ENCODE assay signal across 2 cellular contexts in the genomic region with DNA sequence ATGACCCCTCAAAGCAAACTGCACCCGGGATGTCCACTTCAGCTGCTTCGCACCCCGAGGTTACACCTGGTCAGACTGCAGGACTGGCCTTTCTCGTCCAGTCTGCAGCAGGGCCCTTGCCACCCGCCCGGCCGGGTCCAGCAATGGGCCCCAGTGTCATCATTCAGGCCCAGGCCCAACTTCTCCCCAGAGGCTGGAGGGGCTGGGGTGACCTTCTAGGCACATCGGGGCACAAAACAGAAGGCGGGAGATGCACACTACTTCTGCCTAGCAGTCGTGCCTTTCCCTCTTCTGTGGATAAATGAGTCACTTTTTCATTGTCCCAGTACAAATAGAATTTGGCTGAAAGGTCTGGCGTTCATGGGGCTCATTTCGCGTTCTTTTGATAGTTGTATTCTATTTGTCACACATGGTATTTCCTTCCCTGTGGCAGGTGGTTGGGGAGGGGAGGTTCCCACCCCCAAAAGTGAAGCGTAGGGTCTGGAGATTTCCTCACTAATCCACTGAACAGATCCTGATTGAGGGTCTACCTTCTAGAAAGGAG.
TF ChIP-seq lines count a peak whose summit lies in the region.

No MANE protein-coding gene starts in this region.

TF ChIP-seq in A549, 52 proteins besides CTCF, POLR2A, EP300 and RAD21:
- no peak for TF ChIP-seq POLR2AphosphoS2 (conservative IDR thresholded peaks at IDR 0.05; ENCODE audit: low read length)
- TF ChIP-seq E2F6 (IDR thresholded peaks at IDR 0.05; ENCODE audit: borderline replicate concordance, low read depth) = peak; percentile 73
- no peak for TF ChIP-seq CBX2 (IDR thresholded peaks at IDR 0.05; ENCODE audit: borderline replicate concordance, low read depth)
- peak; percentile 52; the same call in 1 of the 2 replicates for TF ChIP-seq GATA3 (IDR thresholded peaks at IDR 0.05; ENCODE audit: borderline replicate concordance)
- TF ChIP-seq HOXA7 (CRISPR knock-in tag; IDR thresholded peaks at IDR 0.05) = no peak
- TF ChIP-seq EHF (CRISPR knock-in tag; IDR thresholded peaks at IDR 0.05) = no peak
- no peak for TF ChIP-seq ESRRA (IDR thresholded peaks at IDR 0.05; ENCODE audit: borderline replicate concordance, low read length)
- no peak for TF ChIP-seq HEYL (CRISPR knock-in tag; IDR thresholded peaks at IDR 0.05)
- TF ChIP-seq CBX8 (IDR thresholded peaks at IDR 0.05) = no peak
- TF ChIP-seq JUNB (IDR thresholded peaks at IDR 0.05) = peak; percentile 44; the same call in 1 of the 2 replicates
- peak; percentile 29; the same call in 1 of the 2 replicates for TF ChIP-seq FOSL2 (IDR thresholded peaks at IDR 0.05)
- TF ChIP-seq FOSL2 (CRISPR knock-in tag; IDR thresholded peaks at IDR 0.05) = peak; percentile 51; the same call in 1 of the 2 replicates
- no peak for TF ChIP-seq SMC3 (IDR thresholded peaks at IDR 0.05)
- TF ChIP-seq JUN (IDR thresholded peaks at IDR 0.05) = peak in 1 of 2 experiments; percentile 28; a peak in 1 of 5 replicates
- TF ChIP-seq NR3C1 (IDR thresholded peaks at IDR 0.05) = no peak
- TF ChIP-seq SREBF2 (IDR thresholded peaks at IDR 0.05) = no peak
- TF ChIP-seq MAX (IDR thresholded peaks at IDR 0.05) = peak; percentile 64

TF ChIP-seq in HepG2, 621 proteins besides CTCF, POLR2A, EP300 and RAD21 (continues in another document):
- TF ChIP-seq PAX8 (CRISPR knock-in tag; IDR thresholded peaks at IDR 0.05; ENCODE audit: borderline replicate concordance) (0 out of 2 replicates have a peak, but pooled peaks have one; percentile 73), YY1 (IDR thresholded peaks at IDR 0.05; ENCODE audit: insufficient read depth, insufficient replicate concordance, low read depth, low read length) (no peak), HDAC2 (CRISPR knock-in tag; IDR thresholded peaks at IDR 0.05) (no peak), ZNF543 (CRISPR knock-in tag; IDR thresholded peaks at IDR 0.05) (0 out of 2 replicates have a peak, but pooled peaks have one; percentile 47), ZNF772 (CRISPR knock-in tag; IDR thresholded peaks at IDR 0.05) (peak; percentile 38), KMT2B (CRISPR knock-in tag; IDR thresholded peaks at IDR 0.05) (0 out of 2 replicates have a peak, but pooled peaks have one; percentile 18), RORA (CRISPR knock-in tag; IDR thresholded peaks at IDR 0.05) (0 out of 2 replicates have a peak, but pooled peaks have one; percentile 38), FOXC1 (CRISPR knock-in tag; IDR thresholded peaks at IDR 0.05; ENCODE audit: borderline replicate concordance) (no peak), CEBPB (IDR thresholded peaks at IDR 0.05; ENCODE audit: borderline replicate concordance, low read depth, low read length) (no peak), TFDP1 (CRISPR knock-in tag; IDR thresholded peaks at IDR 0.05; ENCODE audit: borderline replicate concordance) (peak; percentile 40; the same call in 1 of the 2 replicates), RBAK (CRISPR knock-in tag; IDR thresholded peaks at IDR 0.05) (0 out of 2 replicates have a peak, but pooled peaks have one; percentile 17), CHD4 (IDR thresholded peaks at IDR 0.05; ENCODE audit: borderline replicate concordance, low read length) (peak; percentile 99), RNF2 (conservative IDR thresholded peaks at IDR 0.05; ENCODE audit: low read depth) (0 out of 2 replicates have a peak, but pooled peaks have one; percentile 66), ZNF781 (CRISPR knock-in tag; IDR thresholded peaks at IDR 0.05; ENCODE audit: borderline replicate concordance, not compliant biosample characterization) (peak; percentile 52), SP4 (CRISPR knock-in tag; IDR thresholded peaks at IDR 0.05) (0 out of 2 replicates have a peak, but pooled peaks have one; percentile 28), ZNF83 (CRISPR knock-in tag; IDR thresholded peaks at IDR 0.05; ENCODE audit: borderline replicate concordance) (0 out of 2 replicates have a peak, but pooled peaks have one; percentile 35), ZBTB46 (CRISPR knock-in tag; IDR thresholded peaks at IDR 0.05; ENCODE audit: borderline replicate concordance) (peak; percentile 42; the same call in 1 of the 2 replicates), ZBTB7B (CRISPR knock-in tag; IDR thresholded peaks at IDR 0.05) (peak; percentile 92; the same call in 1 of the 2 replicates), GPBP1L1 (CRISPR knock-in tag; IDR thresholded peaks at IDR 0.05) (no peak), BRD4 (CRISPR knock-in tag; IDR thresholded peaks at IDR 0.05) (peak; percentile 58), ZSCAN12 (CRISPR knock-in tag; IDR thresholded peaks at IDR 0.05) (no peak), YEATS2 (CRISPR knock-in tag; IDR thresholded peaks at IDR 0.05; ENCODE audit: borderline replicate concordance) (no peak), ZNF383 (CRISPR knock-in tag; IDR thresholded peaks at IDR 0.05; ENCODE audit: borderline replicate concordance) (peak; percentile 66; the same call in 1 of the 2 replicates), ZNF230 (CRISPR knock-in tag; IDR thresholded peaks at IDR 0.05) (no peak), MBD4 (IDR thresholded peaks at IDR 0.05; ENCODE audit: borderline replicate concordance, low read length) (no peak), MYC (CRISPR knock-in tag; IDR thresholded peaks at IDR 0.05; ENCODE audit: borderline replicate concordance) (0 out of 2 replicates have a peak, but pooled peaks have one; percentile 10), ZNF34 (CRISPR knock-in tag; IDR thresholded peaks at IDR 0.05; ENCODE audit: borderline replicate concordance) (0 out of 2 replicates have a peak, but pooled peaks have one; percentile 59), ASH2L (IDR thresholded peaks at IDR 0.05; ENCODE audit: insufficient read length, low read depth, low read length) (peak; percentile 85), ZFP41 (CRISPR knock-in tag; IDR thresholded peaks at IDR 0.05; ENCODE audit: borderline replicate concordance) (no peak), ZNF44 (CRISPR knock-in tag; IDR thresholded peaks at IDR 0.05) (no peak), NFE2L1 (CRISPR knock-in tag; IDR thresholded peaks at IDR 0.05; ENCODE audit: borderline replicate concordance) (no peak), ZSCAN21 (CRISPR knock-in tag; IDR thresholded peaks at IDR 0.05; ENCODE audit: borderline replicate concordance) (no peak), ZNF296 (CRISPR knock-in tag; conservative IDR thresholded peaks at IDR 0.05) (no peak), ZNF75D (CRISPR knock-in tag; IDR thresholded peaks at IDR 0.05; ENCODE audit: borderline replicate concordance) (no peak), PHF5A (CRISPR knock-in tag; IDR thresholded peaks at IDR 0.05; ENCODE audit: low read depth, unreplicated experiment) (no peak), SP2 (CRISPR knock-in tag; IDR thresholded peaks at IDR 0.05) (no peak), ISX (CRISPR knock-in tag; conservative IDR thresholded peaks at IDR 0.05) (no peak), ZFP36L1 (CRISPR knock-in tag; IDR thresholded peaks at IDR 0.05) (no peak), CREBL2 (CRISPR knock-in tag; IDR thresholded peaks at IDR 0.05; ENCODE audit: borderline replicate concordance) (no peak), BRCA1 (CRISPR knock-in tag; IDR thresholded peaks at IDR 0.05) (no peak), HDAC6 (IDR thresholded peaks at IDR 0.05; ENCODE audit: low read depth, low read length) (no peak), ZNF431 (CRISPR knock-in tag; IDR thresholded peaks at IDR 0.05; ENCODE audit: borderline replicate concordance, low read depth) (no peak), PCBP2 (optimal IDR thresholded peaks at IDR 0.05; ENCODE audit: low read depth, low read length, poor library complexity, severe bottlenecking) (no peak), ZBTB3 (CRISPR knock-in tag; IDR thresholded peaks at IDR 0.05; ENCODE audit: borderline replicate concordance, low read depth) (0 out of 2 replicates have a peak, but pooled peaks have one; percentile 11), ZNF350 (CRISPR knock-in tag; IDR thresholded peaks at IDR 0.05; ENCODE audit: borderline replicate concordance, low read depth) (peak; percentile 51; the same call in 1 of the 2 replicates), EED (CRISPR knock-in tag; IDR thresholded peaks at IDR 0.05) (0 out of 2 replicates have a peak, but pooled peaks have one; percentile 61), SNAI1 (CRISPR knock-in tag; IDR thresholded peaks at IDR 0.05; ENCODE audit: borderline replicate concordance) (no peak), HBP1 (CRISPR knock-in tag; IDR thresholded peaks at IDR 0.05; ENCODE audit: low read depth) (0 out of 2 replicates have a peak, but pooled peaks have one; percentile 17)
- TF ChIP-seq, protein P1, sequence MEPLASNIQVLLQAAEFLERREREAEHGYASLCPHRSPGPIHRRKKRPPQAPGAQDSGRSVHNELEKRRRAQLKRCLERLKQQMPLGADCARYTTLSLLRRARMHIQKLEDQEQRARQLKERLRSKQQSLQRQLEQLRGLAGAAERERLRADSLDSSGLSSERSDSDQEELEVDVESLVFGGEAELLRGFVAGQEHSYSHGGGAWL (CRISPR knock-in tag; IDR thresholded peaks at IDR 0.05) = no peak
- TF ChIP-seq, protein P2, sequence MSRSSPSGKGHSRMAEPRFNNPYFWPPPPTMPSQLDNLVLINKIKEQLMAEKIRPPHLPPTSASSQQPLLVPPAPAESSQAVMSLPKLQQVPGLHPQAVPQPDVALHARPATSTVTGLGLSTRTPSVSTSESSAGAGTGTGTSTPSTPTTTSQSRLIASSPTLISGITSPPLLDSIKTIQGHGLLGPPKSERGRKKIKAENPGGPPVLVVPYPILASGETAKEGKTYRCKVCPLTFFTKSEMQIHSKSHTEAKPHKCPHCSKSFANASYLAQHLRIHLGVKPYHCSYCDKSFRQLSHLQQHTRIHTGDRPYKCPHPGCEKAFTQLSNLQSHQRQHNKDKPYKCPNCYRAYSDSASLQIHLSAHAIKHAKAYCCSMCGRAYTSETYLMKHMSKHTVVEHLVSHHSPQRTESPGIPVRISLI (CRISPR knock-in tag; IDR thresholded peaks at IDR 0.05; ENCODE audit: borderline replicate concordance) = 0 out of 2 replicates have a peak, but pooled peaks have one; percentile 10
- TF ChIP-seq, protein P3, sequence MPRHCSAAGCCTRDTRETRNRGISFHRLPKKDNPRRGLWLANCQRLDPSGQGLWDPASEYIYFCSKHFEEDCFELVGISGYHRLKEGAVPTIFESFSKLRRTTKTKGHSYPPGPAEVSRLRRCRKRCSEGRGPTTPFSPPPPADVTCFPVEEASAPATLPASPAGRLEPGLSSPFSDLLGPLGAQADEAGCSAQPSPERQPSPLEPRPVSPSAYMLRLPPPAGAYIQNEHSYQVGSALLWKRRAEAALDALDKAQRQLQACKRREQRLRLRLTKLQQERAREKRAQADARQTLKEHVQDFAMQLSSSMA (CRISPR knock-in tag; IDR thresholded peaks at IDR 0.05) = no peak
- TF ChIP-seq, protein P4, sequence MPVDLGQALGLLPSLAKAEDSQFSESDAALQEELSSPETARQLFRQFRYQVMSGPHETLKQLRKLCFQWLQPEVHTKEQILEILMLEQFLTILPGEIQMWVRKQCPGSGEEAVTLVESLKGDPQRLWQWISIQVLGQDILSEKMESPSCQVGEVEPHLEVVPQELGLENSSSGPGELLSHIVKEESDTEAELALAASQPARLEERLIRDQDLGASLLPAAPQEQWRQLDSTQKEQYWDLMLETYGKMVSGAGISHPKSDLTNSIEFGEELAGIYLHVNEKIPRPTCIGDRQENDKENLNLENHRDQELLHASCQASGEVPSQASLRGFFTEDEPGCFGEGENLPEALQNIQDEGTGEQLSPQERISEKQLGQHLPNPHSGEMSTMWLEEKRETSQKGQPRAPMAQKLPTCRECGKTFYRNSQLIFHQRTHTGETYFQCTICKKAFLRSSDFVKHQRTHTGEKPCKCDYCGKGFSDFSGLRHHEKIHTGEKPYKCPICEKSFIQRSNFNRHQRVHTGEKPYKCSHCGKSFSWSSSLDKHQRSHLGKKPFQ (CRISPR knock-in tag; IDR thresholded peaks at IDR 0.05; ENCODE audit: insufficient replicate concordance) = no peak
